In genomic region chr2:68769586-68770270, GRCh38 we compare ENCODE assay signal across 10 cellular contexts. TPM values are rescaled to one million over a fixed set of nuclear protein-coding genes. Genes with fewer than 3 reads are reported as not detected.
DNase-seq lines count a peak whose midpoint lies in the region; ATAC-seq, FAIRE-seq and TF ChIP-seq lines count a peak whose summit lies in the region.
"Had no signal": no experiment of that assay in that cellular context is flagged by ENCODE, and none has a peak within 500 bp of the region (broad histone marks: within the 10 kb centered on the region; RNA-seq: fewer than 3 reads in every experiment).

No MANE protein-coding gene starts in this region.

- TF ChIP-seq CTCF in astrocyte (IDR thresholded peaks at IDR 0.05; ENCODE audit: insufficient read depth, low read depth, low read length) (no peak), coronary artery (IDR thresholded peaks at IDR 0.05) (no peak)

- H3K27ac ChIP-seq in CD4-positive, CD25-positive, alpha-beta regulatory T cell (ENCODE audit: insufficient read depth, low read length, poor library complexity, severe bottlenecking) = peak overlapping the region; percentile 95
- H3K27ac ChIP-seq in astrocyte (ENCODE audit: low read depth, low read length) (no peak overlapping the region), mesodermal cell (ENCODE audit: low read depth, low read length, severe bottlenecking) (peak overlapping the region; percentile 78), coronary artery (peak overlapping the region in 1 of 2 donors; percentile 77)

- peaks cover 5% of the 10 kb centered on the region for H3K36me3 ChIP-seq in CD4-positive, CD25-positive, alpha-beta regulatory T cell (ENCODE audit: control insufficient read depth, insufficient read depth, low read length)
- no peaks in the 10 kb centered on the region for H3K36me3 ChIP-seq in astrocyte (ENCODE audit: insufficient read depth, low read length)
- H3K36me3 ChIP-seq in mesodermal cell (ENCODE audit: control insufficient read depth, insufficient read depth, low read length) = no peaks in the 10 kb centered on the region
- H3K36me3 ChIP-seq: adrenal gland had no signal

- peaks cover 31% of the 10 kb centered on the region for H3K36me3 Mint-ChIP-seq in CD4-positive, CD25-positive, alpha-beta regulatory T cell
- H3K36me3 Mint-ChIP-seq in IgD-negative memory B cell = peaks cover 10% of the 10 kb centered on the region
- no peaks in the 10 kb centered on the region for H3K36me3 Mint-ChIP-seq in astrocyte (ENCODE audit: low read depth, unreplicated experiment)

- peak overlapping the region; percentile 30 for H3K4me2 ChIP-seq in astrocyte (ENCODE audit: low read length)

- H4K20me1 ChIP-seq in astrocyte (ENCODE audit: insufficient read depth, low read length) = no peaks in the 10 kb centered on the region

- no peak for ATAC-seq in CD4-positive, CD25-positive, alpha-beta regulatory T cell (ENCODE audit: low read depth in 2 of 2)
- no peak for ATAC-seq in GM18498 (IDR thresholded peaks at IDR 0.05; ENCODE audit: unreplicated experiment)

- peak overlapping the region; percentile 75 to 91 (median 88) for H3K4me3 Mint-ChIP-seq in CD4-positive, CD25-positive, alpha-beta regulatory T cell
- H3K4me3 Mint-ChIP-seq in IgD-negative memory B cell (peak overlapping the region; percentile 59 to 93 (median 83)), astrocyte (ENCODE audit: unreplicated experiment) (peak overlapping the region; percentile 21)

- H3K27me3 ChIP-seq in CD4-positive, CD25-positive, alpha-beta regulatory T cell (ENCODE audit: control insufficient read depth, insufficient read depth, low read length) = no peaks in the 10 kb centered on the region
- H3K27me3 ChIP-seq in astrocyte (ENCODE audit: insufficient read depth, low read length) = no peaks in the 10 kb centered on the region
- H3K27me3 ChIP-seq: adrenal gland had no signal

- peak overlapping the region; percentile 88 for H3K4me3 ChIP-seq in CD4-positive, CD25-positive, alpha-beta regulatory T cell (ENCODE audit: low read depth, low read length)
- H3K4me3 ChIP-seq in astrocyte (ENCODE audit: insufficient read depth, low read depth, low read length) (no peak overlapping the region), mesodermal cell (ENCODE audit: extremely low read depth, insufficient read depth, low read length, poor library complexity, severe bottlenecking) (no peak overlapping the region), coronary artery (no peak overlapping the region)
- H3K4me3 ChIP-seq: adrenal gland had no signal

- H2AFZ ChIP-seq in astrocyte (ENCODE audit: low read depth, low read length) = no peak overlapping the region

- H3K9me3 ChIP-seq in CD4-positive, CD25-positive, alpha-beta regulatory T cell (ENCODE audit: control insufficient read depth in 2 of 2, low read length in 2 of 2) = no peaks in the 10 kb centered on the region
- H3K9me3 ChIP-seq in astrocyte (ENCODE audit: insufficient read depth, low read depth, low read length) = no peaks in the 10 kb centered on the region
- no peaks in the 10 kb centered on the region for H3K9me3 ChIP-seq in mesodermal cell (ENCODE audit: control insufficient read depth, low read length)
- H3K9me3 ChIP-seq: adrenal gland had no signal

- H3K9ac ChIP-seq in astrocyte (ENCODE audit: low read length) = no peak overlapping the region

- H3K79me2 ChIP-seq in astrocyte (ENCODE audit: insufficient read depth, low read length) = no peaks in the 10 kb centered on the region

- H3K27ac Mint-ChIP-seq in CD4-positive, CD25-positive, alpha-beta regulatory T cell = peak overlapping the region; percentile 99
- H3K27ac Mint-ChIP-seq in IgD-negative memory B cell (peak overlapping the region; percentile 89 to 99 (median 97)), astrocyte (ENCODE audit: unreplicated experiment) (peak overlapping the region; percentile 54)

- no peak for FAIRE-seq in astrocyte (lab: Jason Lieb, UNC)

- H3K27me3 Mint-ChIP-seq in CD4-positive, CD25-positive, alpha-beta regulatory T cell = peaks cover 7% of the 10 kb centered on the region
- H3K27me3 Mint-ChIP-seq in IgD-negative memory B cell = peaks cover 5% of the 10 kb centered on the region
- H3K27me3 Mint-ChIP-seq in astrocyte (ENCODE audit: low read depth, unreplicated experiment) = peaks cover 6% of the 10 kb centered on the region

- no peak for DNase-seq in CD4-positive, CD25-positive, alpha-beta regulatory T cell
- DNase-seq in astrocyte (ENCODE audit: low read depth) (no peak), COR-L47 (lab: John Stamatoyannopoulos, UW) (no peak), coronary artery (ENCODE audit: low spot score) (no peak), DMS 273 treated with DMSO at 0.1 percent for 48 hours (lab: John Stamatoyannopoulos, UW) (no peak)
- DNase-seq: adrenal gland, NCI-H774 had no signal

- H3K4me1 Mint-ChIP-seq in CD4-positive, CD25-positive, alpha-beta regulatory T cell = peaks cover 48 to 99% (median 91%) of the 10 kb centered on the region in 4 donors
- H3K4me1 Mint-ChIP-seq in IgD-negative memory B cell (peaks cover 80 to 96% (median 88%) of the 10 kb centered on the region in 3 donors), astrocyte (ENCODE audit: low read depth, unreplicated experiment) (peaks cover 42% of the 10 kb centered on the region)

- 76 to 78% methylated on average over 5 to 6 of the region's 6 CpGs for whole genome bisulfite sequencing in mesodermal cell (ENCODE audit: insufficient coverage in 2 of 2), 2 experiments

- H3K4me1 ChIP-seq in CD4-positive, CD25-positive, alpha-beta regulatory T cell (ENCODE audit: control insufficient read depth, insufficient read depth, low read length, poor library complexity, severe bottlenecking) = peaks cover 100% of the 10 kb centered on the region
- H3K4me1 ChIP-seq in astrocyte (ENCODE audit: insufficient read depth, low read length) (peaks cover 28% of the 10 kb centered on the region), mesodermal cell (ENCODE audit: control insufficient read depth, insufficient read depth, low read length, poor library complexity, severe bottlenecking) (peaks cover 70% of the 10 kb centered on the region)

- peaks cover 0 to 2% (median 0%) of the 10 kb centered on the region in 7 donors for H3K9me3 Mint-ChIP-seq in CD4-positive, CD25-positive, alpha-beta regulatory T cell
- H3K9me3 Mint-ChIP-seq in IgD-negative memory B cell (no peaks in the 10 kb centered on the region), astrocyte (ENCODE audit: unreplicated experiment) (no peaks in the 10 kb centered on the region)

RNA-seq across cellular contexts. Expression of gene ARHGAP25, which starts 35.1 kb away (rescaled TPM):
- total RNA-seq in CD4-positive, CD25-positive, alpha-beta regulatory T cell = 142 TPM
- polyA plus RNA-seq in CD4-positive, CD25-positive, alpha-beta regulatory T cell = 100 to 1,000 TPM in 3 of 4 donors, 10 to 100 TPM in 1; 97.8 to 148 (median 124) TPM
- polyA plus RNA-seq in IgD-negative memory B cell = 217 TPM
- total RNA-seq in astrocyte = 0.30 TPM in 1 of 2 replicates, not detected in the other
- polyA plus RNA-seq in mesodermal cell (2013, experiment 1 of 2) = 1.9 TPM
- polyA plus RNA-seq in mesodermal cell (2013, experiment 2 of 2) = 0.91 TPM

Comparison
In these comparisons a context has a peak if more than half of its experiments do, and no peak if none do; other contexts are left out.
1. H3K4me3 Mint-ChIP-seq: peak in every context shown above with its lines; median percentile 88 in CD4-positive, CD25-positive, alpha-beta regulatory T cell; 83 in IgD-negative memory B cell; 21 in astrocyte.
2. RNA of gene ARHGAP25, which starts 35.1 kb away (total RNA-seq): 142 TPM in CD4-positive, CD25-positive, alpha-beta regulatory T cell (single experiment); 0.30 TPM in astrocyte; every median in the first group is over 100 times any median in the second.
3. Peak in every context shown above with its lines, with median percentiles within 50 percentile points of each other: H3K27ac Mint-ChIP-seq.